12 cellular contexts compared by ENCODE assay signal in the genomic region with DNA sequence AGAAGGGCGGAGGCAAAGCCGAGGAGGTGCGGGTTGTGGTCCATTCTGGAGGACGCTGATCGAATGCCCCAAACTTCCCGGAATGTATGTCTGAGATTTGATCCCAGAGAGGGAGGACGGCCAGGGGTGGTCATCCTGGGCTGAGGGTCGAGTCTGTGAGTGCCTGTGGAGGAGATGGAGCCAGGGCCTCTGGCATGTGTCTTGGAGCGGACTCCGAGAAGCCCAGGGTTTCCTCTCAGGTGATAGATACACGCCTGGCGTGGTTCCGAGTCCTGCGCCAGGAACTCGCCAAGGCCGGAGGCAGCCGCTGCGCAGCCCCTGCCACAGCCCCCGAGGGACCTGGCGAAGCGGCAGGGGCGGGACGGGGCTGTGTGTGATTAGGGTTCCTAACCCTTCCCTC. TPM values are rescaled to one million over a fixed set of nuclear protein-coding genes. Genes with fewer than 3 reads are reported as not detected.
DNase-seq lines count a peak whose midpoint lies in the region; ATAC-seq and TF ChIP-seq lines count a peak whose summit lies in the region.
"Had no signal": no experiment of that assay in that cellular context is flagged by ENCODE, and none has a peak within 500 bp of the region (broad histone marks: within the 10 kb centered on the region; RNA-seq: fewer than 3 reads in every experiment).

No MANE protein-coding gene starts in this region.

- H4K20me1 ChIP-seq in GM23248 (ENCODE audit: insufficient read depth) (no peaks in the 10 kb centered on the region), OCI-LY7 (ENCODE audit: insufficient read depth, low read length) (no peaks in the 10 kb centered on the region)

- H3K9me2 ChIP-seq in GM23248 (ENCODE audit: insufficient read depth) (no peaks in the 10 kb centered on the region), OCI-LY7 (ENCODE audit: insufficient read depth, low read length) (no peaks in the 10 kb centered on the region)

- H3K36me3 ChIP-seq in GM23248 (ENCODE audit: low read depth) (no peaks in the 10 kb centered on the region), skeletal muscle satellite cell (ENCODE audit: insufficient read depth, low read length) (peaks cover 4% of the 10 kb centered on the region), OCI-LY7 (ENCODE audit: insufficient read depth, low read length) (no peaks in the 10 kb centered on the region)

- H2AFZ ChIP-seq in GM23248 (peak overlapping the region; percentile 85), OCI-LY7 (ENCODE audit: low read length) (no peak overlapping the region)

- H3F3A ChIP-seq in GM23248 (ENCODE audit: insufficient read depth): no peaks in the 10 kb centered on the region

- intact Hi-C loops in dorsolateral prefrontal cortex (cut with DNase I): loop anchor here (2.0 to 10.0 kb wide), 9 partner anchors 45 to 314 kb away; a partner anchor contains a TSS
- intact Hi-C loops in left colon (cut with DNase I, micrococcal nuclease): no loop called here
- intact Hi-C loops in OCI-LY7 (cut with micrococcal nuclease; ENCODE audit: unreplicated experiment): no loop called here

- H3K36me3 Mint-ChIP-seq in T-helper 2 cell treated with Interferon-gamma antibody and Interleukin-4, amounts not matched to agents 5 μg/mL and 100 μg/mL, for 36 hours (ENCODE audit: low read depth): no peaks in the 10 kb centered on the region

- ATAC-seq in left colon (peak; percentile 27), HG03095 (IDR thresholded peaks at IDR 0.05; ENCODE audit: unreplicated experiment) (no peak)
- ATAC-seq: activated naive CD4-positive, alpha-beta T cell treated with anti-CD3 and anti-CD28 coated beads, Interleukin-2, amount 50 U/mL, for 72 hours had no signal

- POLR2A ChIA-PET in OCI-LY7 (lab: Charles Lee) (no interaction called here), GM10248 (lab: Yijun Ruan, JAX) (no interaction called here)

- TF ChIP-seq CTCF in dorsolateral prefrontal cortex (IDR thresholded peaks at IDR 0.05 in 54 of 56, conservative IDR thresholded peaks at IDR 0.05 in 2 of 56; ENCODE audit: low read depth in 1 of 56, partially characterized antibody in 56 of 56): no peak
- no peak for TF ChIP-seq CTCF in OCI-LY7 (conservative IDR thresholded peaks at IDR 0.05; ENCODE audit: low read length)
- no peak for TF ChIP-seq CTCF in GM10248 (IDR thresholded peaks at IDR 0.05; ENCODE audit: control extremely low read depth, extremely low read depth, low read depth, missing control alignments)

- H3K27ac Mint-ChIP-seq in T-helper 2 cell treated with Interferon-gamma antibody and Interleukin-4, amounts not matched to agents 5 μg/mL and 100 μg/mL, for 36 hours: no peak overlapping the region
- H3K27ac Mint-ChIP-seq: activated B cell treated with CpG ODN at 0.5 μM for 24 hours; activated naive CD4-positive, alpha-beta T cell treated with anti-CD3 and anti-CD28 coated beads, Interleukin-2, amount 50 U/mL, for 72 hours had no signal

- H3K4me1 Mint-ChIP-seq in T-helper 2 cell treated with Interferon-gamma antibody and Interleukin-4, amounts not matched to agents 5 μg/mL and 100 μg/mL, for 36 hours (ENCODE audit: low read depth): no peaks in the 10 kb centered on the region
- H3K4me1 Mint-ChIP-seq: activated B cell treated with CpG ODN at 0.5 μM for 24 hours had no signal

- in situ Hi-C loops in GM23248 (cut with MboI): no loop called here

- H3K4me3 Mint-ChIP-seq in T-helper 2 cell treated with Interferon-gamma antibody and Interleukin-4, amounts not matched to agents 5 μg/mL and 100 μg/mL, for 36 hours: no peak overlapping the region
- H3K4me3 Mint-ChIP-seq: activated B cell treated with CpG ODN at 0.5 μM for 24 hours had no signal

- peak overlapping the region; percentile 58 for H3K27ac ChIP-seq in GM23248
- H3K27ac ChIP-seq in dorsolateral prefrontal cortex: peak overlapping the region in 36 of 59 donors; percentile 3 to 91 (median 80)
- H3K27ac ChIP-seq in OCI-LY7 (ENCODE audit: low read depth, low read length, poor library complexity, severe bottlenecking): no peak overlapping the region

- CTCF ChIA-PET in OCI-LY7 (lab: Charles Lee; ENCODE audit: unreplicated experiment): no interaction called here
- CTCF ChIA-PET in GM10248 (lab: Yijun Ruan, JAX): no interaction called here

- DNase-seq in GM23248 (peak; percentile 54), dorsolateral prefrontal cortex (peak in 6 of 10 donors; percentile 15 to 51 (median 32)), left colon (peak in 1 of 2 donors; percentile 12), OCI-LY7 (ENCODE audit: low spot score) (no peak), GM10248 (ENCODE audit: extremely low spot score) (no peak)
- no peak for DNase-seq in T-helper 2 cell treated with Interferon-gamma antibody and Interleukin-4, amounts not matched to agents 5 μg/mL and 100 μg/mL, for 36 hours (ENCODE audit: low spot score)
- DNase-seq: activated B cell treated with CpG ODN at 0.5 μM for 24 hours; stimulated activated CD4-positive, alpha-beta T cell treated with anti-CD3 and anti-CD28 coated beads, Interleukin-15, amount 100 ng/mL, for 24 hours had no signal

- H3K27me3 Mint-ChIP-seq in T-helper 2 cell treated with Interferon-gamma antibody and Interleukin-4, amounts not matched to agents 5 μg/mL and 100 μg/mL, for 36 hours (ENCODE audit: low read depth): no peaks in the 10 kb centered on the region

- no peaks in the 10 kb centered on the region for H3K4me1 ChIP-seq in GM23248 (ENCODE audit: insufficient read depth)
- H3K4me1 ChIP-seq in skeletal muscle satellite cell (ENCODE audit: control insufficient read depth, insufficient read depth, low read length): peaks cover 2% of the 10 kb centered on the region
- no peaks in the 10 kb centered on the region for H3K4me1 ChIP-seq in OCI-LY7 (ENCODE audit: insufficient read depth, low read length, poor library complexity, severe bottlenecking)

- peaks cover 74% of the 10 kb centered on the region for H3K9me3 Mint-ChIP-seq in T-helper 2 cell treated with Interferon-gamma antibody and Interleukin-4, amounts not matched to agents 5 μg/mL and 100 μg/mL, for 36 hours

- BruUV-seq in OCI-LY7 (replicated peaks; lab: Mats Ljungman, UMichigan): no TSS peak

- H3K27me3 ChIP-seq in GM23248 (replicated peaks; ENCODE audit: insufficient read depth) (no peaks in the 10 kb centered on the region), dorsolateral prefrontal cortex (no peaks in the 10 kb centered on the region), skeletal muscle satellite cell (ENCODE audit: control insufficient read depth, insufficient read depth, low read length) (no peaks in the 10 kb centered on the region)

- 4 to 6% methylated on average over 18 to 22 of the region's 23 CpGs for WGBS in GM23248 (ENCODE audit: low coverage in 1 of 2, low lambda C conversion rate in 2 of 2, missing lambda C conversion rate in 2 of 2), 2 experiments

- no peaks in the 10 kb centered on the region for H3K9me3 ChIP-seq in GM23248 (ENCODE audit: low read depth)
- H3K9me3 ChIP-seq in skeletal muscle satellite cell (replicated peaks; ENCODE audit: low read length): peaks cover 42% of the 10 kb centered on the region
- H3K9me3 ChIP-seq in OCI-LY7 (ENCODE audit: low read length): no peaks in the 10 kb centered on the region

- peak overlapping the region; percentile 74 for H3K9ac ChIP-seq in GM23248
- H3K9ac ChIP-seq in skeletal muscle satellite cell (ENCODE audit: low read depth, low read length): peak overlapping the region; percentile 72

- peak overlapping the region; percentile 74 for H3K4me2 ChIP-seq in GM23248 (ENCODE audit: unreplicated experiment)
- peak overlapping the region; percentile 96 for H3K4me2 ChIP-seq in skeletal muscle satellite cell (ENCODE audit: low read length)
- no peak overlapping the region for H3K4me2 ChIP-seq in OCI-LY7 (ENCODE audit: low read length)

- peak overlapping the region; percentile 76 for H3K4me3 ChIP-seq in GM23248
- peak overlapping the region; percentile 54 to 98 (median 83) for H3K4me3 ChIP-seq in dorsolateral prefrontal cortex
- H3K4me3 ChIP-seq in skeletal muscle satellite cell (ENCODE audit: low read length): peak overlapping the region; percentile 82
- H3K4me3 ChIP-seq in OCI-LY7 (ENCODE audit: low read depth, low read length, poor library complexity, severe bottlenecking): no peak overlapping the region

- H3K79me2 ChIP-seq in GM23248 (ENCODE audit: insufficient read depth): no peaks in the 10 kb centered on the region
- no peaks in the 10 kb centered on the region for H3K79me2 ChIP-seq in OCI-LY7 (ENCODE audit: insufficient read depth, low read depth, low read length)

RNA-seq across cellular contexts. Expression of a gene that starts 0.4 kb away (rescaled TPM):
- 0.97 and 1.9 TPM in 2 replicates for total RNA-seq in GM23248 (2014; rRNA removed; shearing (Covaris generic))
- 0.96 and 1.3 TPM in 2 replicates for polyA plus RNA-seq in GM23248 (2016; fragmentation: Nextera tagmentation; extraction: Ambion mirVana)
- 10 to 100 TPM in 72 of 120 experiments, 1 to 10 TPM in 48; 6.5 to 17.7 (median 10.3) TPM for total RNA-seq in dorsolateral prefrontal cortex
- 1 to 10 TPM in 1 of 2 donors, under 1 TPM in 1; 0.70 to 1.3 TPM for total RNA-seq in left colon
- under 0.01 and 0.76 TPM in 2 replicates for total RNA-seq in skeletal muscle satellite cell (2012; rRNA removed)
- total RNA-seq in OCI-LY7 (2014; rRNA removed; shearing (Covaris generic)): not detected in 2 replicates
- total RNA-seq in OCI-LY7 (2022): not detected in 2 replicates
- total RNA-seq: activated B cell treated with CpG ODN at 0.5 μM for 24 hours; activated naive CD4-positive, alpha-beta T cell treated with anti-CD3 and anti-CD28 coated beads, Interleukin-2, amount 50 U/mL, for 72 hours had no signal

RNA-seq across cellular contexts. Expression of a gene that starts 45.6 kb away (rescaled TPM):
- total RNA-seq in GM23248 (2014; rRNA removed; shearing (Covaris generic)): 1.8 and 2.5 TPM in 2 replicates
- 0.65 and 0.74 TPM in 2 replicates for polyA plus RNA-seq in GM23248 (2016; fragmentation: Nextera tagmentation; extraction: Ambion mirVana)
- total RNA-seq in dorsolateral prefrontal cortex (10 to 100 TPM in 2 of 120 experiments, 1 to 10 TPM in 118; 2.9 to 11.1 (median 5.7) TPM), left colon (1 to 10 TPM in 1 of 2 donors, under 1 TPM in 1; 0.95 to 1.1 TPM), OCI-LY7 (2022) (0.32 TPM in 1 of 2 replicates, not detected in the other)
- total RNA-seq in skeletal muscle satellite cell (2012; rRNA removed): 0.22 and 0.25 TPM in 2 replicates
- 0.22 and 0.31 TPM in 2 replicates for total RNA-seq in OCI-LY7 (2014; rRNA removed; shearing (Covaris generic))

RNA-seq across cellular contexts. Expression of a gene that starts 53.8 kb away (rescaled TPM):
- not detected in 2 replicates for total RNA-seq in GM23248 (2014; rRNA removed; shearing (Covaris generic))
- 0.04 TPM in 1 of 2 replicates, not detected in the other for polyA plus RNA-seq in GM23248 (2016; fragmentation: Nextera tagmentation; extraction: Ambion mirVana)
- total RNA-seq in dorsolateral prefrontal cortex (1 to 10 TPM in 1 of 120 experiments, under 1 TPM in 14, not detected in 105; 0.06 to 1.0 (median 0.11) TPM), left colon (not detected), OCI-LY7 (2022) (not detected in 2 replicates)
- not detected in 2 replicates for total RNA-seq in skeletal muscle satellite cell (2012; rRNA removed)
- not detected in 2 replicates for total RNA-seq in OCI-LY7 (2014; rRNA removed; shearing (Covaris generic))
- total RNA-seq: activated B cell treated with CpG ODN at 0.5 μM for 24 hours; activated naive CD4-positive, alpha-beta T cell treated with anti-CD3 and anti-CD28 coated beads, Interleukin-2, amount 50 U/mL, for 72 hours; subcutaneous adipose tissue had no signal

Comparison
In these comparisons a context has a peak if more than half of its experiments do, and no peak if none do; other contexts are left out.
1. DNase-seq: peak in GM23248 (single experiment) and dorsolateral prefrontal cortex (6 of 10); none in OCI-LY7 (single experiment), T-helper 2 cell treated with Interferon-gamma antibody and Interleukin-4, amounts not matched to agents 5 μg/mL and 100 μg/mL, for 36 hours (single experiment) and GM10248 (single experiment).
2. intact Hi-C loops: an anchor here in dorsolateral prefrontal cortex (2.0 to 10.0 kb wide); none called in left colon and OCI-LY7.